In the genomic region with DNA sequence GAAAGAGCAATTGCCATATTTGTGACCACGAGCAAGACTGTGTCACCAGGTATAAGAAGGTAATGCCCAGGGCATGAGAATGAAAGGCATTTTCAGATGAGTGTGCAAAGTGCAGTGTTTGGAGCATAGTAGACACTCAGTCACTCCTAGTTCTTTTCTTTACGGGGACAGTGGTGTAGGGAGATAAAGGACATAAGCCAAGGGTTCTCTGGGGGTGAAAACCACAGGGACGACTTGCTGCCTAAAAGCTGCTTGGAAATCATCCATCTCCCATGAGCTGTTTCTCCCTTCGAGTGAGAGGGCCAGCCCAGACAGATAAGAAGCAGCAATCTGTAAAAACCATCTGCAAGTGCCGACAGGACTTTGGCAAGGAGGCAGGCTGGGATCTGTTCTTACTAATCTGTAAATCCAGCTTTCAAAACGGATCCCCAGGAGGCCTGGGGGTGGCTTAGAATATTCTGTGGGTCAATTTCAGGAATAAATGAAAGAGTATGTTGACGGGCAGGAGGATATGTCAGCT, we compare ENCODE assay signal across 1 cellular context.
TF ChIP-seq lines count a peak whose summit lies in the region.

No MANE protein-coding gene starts in this region.

TF ChIP-seq in K562, 482 proteins besides CTCF, POLR2A, EP300 and RAD21 (continued from another document and continues in another):
- TF ChIP-seq, protein P1, sequence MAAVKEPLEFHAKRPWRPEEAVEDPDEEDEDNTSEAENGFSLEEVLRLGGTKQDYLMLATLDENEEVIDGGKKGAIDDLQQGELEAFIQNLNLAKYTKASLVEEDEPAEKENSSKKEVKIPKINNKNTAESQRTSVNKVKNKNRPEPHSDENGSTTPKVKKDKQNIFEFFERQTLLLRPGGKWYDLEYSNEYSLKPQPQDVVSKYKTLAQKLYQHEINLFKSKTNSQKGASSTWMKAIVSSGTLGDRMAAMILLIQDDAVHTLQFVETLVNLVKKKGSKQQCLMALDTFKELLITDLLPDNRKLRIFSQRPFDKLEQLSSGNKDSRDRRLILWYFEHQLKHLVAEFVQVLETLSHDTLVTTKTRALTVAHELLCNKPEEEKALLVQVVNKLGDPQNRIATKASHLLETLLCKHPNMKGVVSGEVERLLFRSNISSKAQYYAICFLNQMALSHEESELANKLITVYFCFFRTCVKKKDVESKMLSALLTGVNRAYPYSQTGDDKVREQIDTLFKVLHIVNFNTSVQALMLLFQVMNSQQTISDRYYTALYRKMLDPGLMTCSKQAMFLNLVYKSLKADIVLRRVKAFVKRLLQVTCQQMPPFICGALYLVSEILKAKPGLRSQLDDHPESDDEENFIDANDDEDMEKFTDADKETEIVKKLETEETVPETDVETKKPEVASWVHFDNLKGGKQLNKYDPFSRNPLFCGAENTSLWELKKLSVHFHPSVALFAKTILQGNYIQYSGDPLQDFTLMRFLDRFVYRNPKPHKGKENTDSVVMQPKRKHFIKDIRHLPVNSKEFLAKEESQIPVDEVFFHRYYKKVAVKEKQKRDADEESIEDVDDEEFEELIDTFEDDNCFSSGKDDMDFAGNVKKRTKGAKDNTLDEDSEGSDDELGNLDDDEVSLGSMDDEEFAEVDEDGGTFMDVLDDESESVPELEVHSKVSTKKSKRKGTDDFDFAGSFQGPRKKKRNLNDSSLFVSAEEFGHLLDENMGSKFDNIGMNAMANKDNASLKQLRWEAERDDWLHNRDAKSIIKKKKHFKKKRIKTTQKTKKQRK (IDR thresholded peaks at IDR 0.05; ENCODE audit: borderline replicate concordance, low read depth, low read length): no peak
- TF ChIP-seq, protein P2, sequence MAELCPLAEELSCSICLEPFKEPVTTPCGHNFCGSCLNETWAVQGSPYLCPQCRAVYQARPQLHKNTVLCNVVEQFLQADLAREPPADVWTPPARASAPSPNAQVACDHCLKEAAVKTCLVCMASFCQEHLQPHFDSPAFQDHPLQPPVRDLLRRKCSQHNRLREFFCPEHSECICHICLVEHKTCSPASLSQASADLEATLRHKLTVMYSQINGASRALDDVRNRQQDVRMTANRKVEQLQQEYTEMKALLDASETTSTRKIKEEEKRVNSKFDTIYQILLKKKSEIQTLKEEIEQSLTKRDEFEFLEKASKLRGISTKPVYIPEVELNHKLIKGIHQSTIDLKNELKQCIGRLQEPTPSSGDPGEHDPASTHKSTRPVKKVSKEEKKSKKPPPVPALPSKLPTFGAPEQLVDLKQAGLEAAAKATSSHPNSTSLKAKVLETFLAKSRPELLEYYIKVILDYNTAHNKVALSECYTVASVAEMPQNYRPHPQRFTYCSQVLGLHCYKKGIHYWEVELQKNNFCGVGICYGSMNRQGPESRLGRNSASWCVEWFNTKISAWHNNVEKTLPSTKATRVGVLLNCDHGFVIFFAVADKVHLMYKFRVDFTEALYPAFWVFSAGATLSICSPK (IDR thresholded peaks at IDR 0.05; ENCODE audit: borderline replicate concordance): no peak
- TF ChIP-seq NCOR1 (IDR thresholded peaks at IDR 0.05): peak; percentile 100
- TF ChIP-seq SOX6 (IDR thresholded peaks at IDR 0.05): peak; percentile 98
- no peak for TF ChIP-seq SLC30A9 (CRISPR knock-in tag; IDR thresholded peaks at IDR 0.05)
- TF ChIP-seq, protein P3, sequence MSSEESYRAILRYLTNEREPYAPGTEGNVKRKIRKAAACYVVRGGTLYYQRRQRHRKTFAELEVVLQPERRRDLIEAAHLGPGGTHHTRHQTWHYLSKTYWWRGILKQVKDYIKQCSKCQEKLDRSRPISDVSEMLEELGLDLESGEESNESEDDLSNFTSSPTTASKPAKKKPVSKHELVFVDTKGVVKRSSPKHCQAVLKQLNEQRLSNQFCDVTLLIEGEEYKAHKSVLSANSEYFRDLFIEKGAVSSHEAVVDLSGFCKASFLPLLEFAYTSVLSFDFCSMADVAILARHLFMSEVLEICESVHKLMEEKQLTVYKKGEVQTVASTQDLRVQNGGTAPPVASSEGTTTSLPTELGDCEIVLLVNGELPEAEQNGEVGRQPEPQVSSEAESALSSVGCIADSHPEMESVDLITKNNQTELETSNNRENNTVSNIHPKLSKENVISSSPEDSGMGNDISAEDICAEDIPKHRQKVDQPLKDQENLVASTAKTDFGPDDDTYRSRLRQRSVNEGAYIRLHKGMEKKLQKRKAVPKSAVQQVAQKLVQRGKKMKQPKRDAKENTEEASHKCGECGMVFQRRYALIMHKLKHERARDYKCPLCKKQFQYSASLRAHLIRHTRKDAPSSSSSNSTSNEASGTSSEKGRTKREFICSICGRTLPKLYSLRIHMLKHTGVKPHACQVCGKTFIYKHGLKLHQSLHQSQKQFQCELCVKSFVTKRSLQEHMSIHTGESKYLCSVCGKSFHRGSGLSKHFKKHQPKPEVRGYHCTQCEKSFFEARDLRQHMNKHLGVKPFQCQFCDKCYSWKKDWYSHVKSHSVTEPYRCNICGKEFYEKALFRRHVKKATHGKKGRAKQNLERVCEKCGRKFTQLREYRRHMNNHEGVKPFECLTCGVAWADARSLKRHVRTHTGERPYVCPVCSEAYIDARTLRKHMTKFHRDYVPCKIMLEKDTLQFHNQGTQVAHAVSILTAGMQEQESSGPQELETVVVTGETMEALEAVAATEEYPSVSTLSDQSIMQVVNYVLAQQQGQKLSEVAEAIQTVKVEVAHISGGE (CRISPR knock-in tag; IDR thresholded peaks at IDR 0.05): peak in 1 of 3 experiments; percentile 86; a peak in 2 of 6 replicates
- TF ChIP-seq RBM25 (IDR thresholded peaks at IDR 0.05; ENCODE audit: low read depth, low read length, severe bottlenecking): no peak
- TF ChIP-seq, protein P4, sequence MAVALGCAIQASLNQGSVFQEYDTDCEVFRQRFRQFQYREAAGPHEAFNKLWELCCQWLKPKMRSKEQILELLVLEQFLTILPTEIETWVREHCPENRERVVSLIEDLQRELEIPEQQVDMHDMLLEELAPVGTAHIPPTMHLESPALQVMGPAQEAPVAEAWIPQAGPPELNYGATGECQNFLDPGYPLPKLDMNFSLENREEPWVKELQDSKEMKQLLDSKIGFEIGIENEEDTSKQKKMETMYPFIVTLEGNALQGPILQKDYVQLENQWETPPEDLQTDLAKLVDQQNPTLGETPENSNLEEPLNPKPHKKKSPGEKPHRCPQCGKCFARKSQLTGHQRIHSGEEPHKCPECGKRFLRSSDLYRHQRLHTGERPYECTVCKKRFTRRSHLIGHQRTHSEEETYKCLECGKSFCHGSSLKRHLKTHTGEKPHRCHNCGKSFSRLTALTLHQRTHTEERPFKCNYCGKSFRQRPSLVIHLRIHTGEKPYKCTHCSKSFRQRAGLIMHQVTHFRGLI (CRISPR knock-in tag; IDR thresholded peaks at IDR 0.05): peak; percentile 67; the same call in 1 of the 2 replicates
- peak; percentile 51; the same call in 1 of the 2 replicates for TF ChIP-seq RAD51 (IDR thresholded peaks at IDR 0.05; ENCODE audit: borderline replicate concordance, low read depth)
- TF ChIP-seq, protein P5, sequence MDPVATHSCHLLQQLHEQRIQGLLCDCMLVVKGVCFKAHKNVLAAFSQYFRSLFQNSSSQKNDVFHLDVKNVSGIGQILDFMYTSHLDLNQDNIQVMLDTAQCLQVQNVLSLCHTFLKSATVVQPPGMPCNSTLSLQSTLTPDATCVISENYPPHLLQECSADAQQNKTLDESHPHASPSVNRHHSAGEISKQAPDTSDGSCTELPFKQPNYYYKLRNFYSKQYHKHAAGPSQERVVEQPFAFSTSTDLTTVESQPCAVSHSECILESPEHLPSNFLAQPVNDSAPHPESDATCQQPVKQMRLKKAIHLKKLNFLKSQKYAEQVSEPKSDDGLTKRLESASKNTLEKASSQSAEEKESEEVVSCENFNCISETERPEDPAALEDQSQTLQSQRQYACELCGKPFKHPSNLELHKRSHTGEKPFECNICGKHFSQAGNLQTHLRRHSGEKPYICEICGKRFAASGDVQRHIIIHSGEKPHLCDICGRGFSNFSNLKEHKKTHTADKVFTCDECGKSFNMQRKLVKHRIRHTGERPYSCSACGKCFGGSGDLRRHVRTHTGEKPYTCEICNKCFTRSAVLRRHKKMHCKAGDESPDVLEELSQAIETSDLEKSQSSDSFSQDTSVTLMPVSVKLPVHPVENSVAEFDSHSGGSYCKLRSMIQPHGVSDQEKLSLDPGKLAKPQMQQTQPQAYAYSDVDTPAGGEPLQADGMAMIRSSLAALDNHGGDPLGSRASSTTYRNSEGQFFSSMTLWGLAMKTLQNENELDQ (CRISPR knock-in tag; IDR thresholded peaks at IDR 0.05; ENCODE audit: borderline replicate concordance): no peak
- TF ChIP-seq, protein P6, sequence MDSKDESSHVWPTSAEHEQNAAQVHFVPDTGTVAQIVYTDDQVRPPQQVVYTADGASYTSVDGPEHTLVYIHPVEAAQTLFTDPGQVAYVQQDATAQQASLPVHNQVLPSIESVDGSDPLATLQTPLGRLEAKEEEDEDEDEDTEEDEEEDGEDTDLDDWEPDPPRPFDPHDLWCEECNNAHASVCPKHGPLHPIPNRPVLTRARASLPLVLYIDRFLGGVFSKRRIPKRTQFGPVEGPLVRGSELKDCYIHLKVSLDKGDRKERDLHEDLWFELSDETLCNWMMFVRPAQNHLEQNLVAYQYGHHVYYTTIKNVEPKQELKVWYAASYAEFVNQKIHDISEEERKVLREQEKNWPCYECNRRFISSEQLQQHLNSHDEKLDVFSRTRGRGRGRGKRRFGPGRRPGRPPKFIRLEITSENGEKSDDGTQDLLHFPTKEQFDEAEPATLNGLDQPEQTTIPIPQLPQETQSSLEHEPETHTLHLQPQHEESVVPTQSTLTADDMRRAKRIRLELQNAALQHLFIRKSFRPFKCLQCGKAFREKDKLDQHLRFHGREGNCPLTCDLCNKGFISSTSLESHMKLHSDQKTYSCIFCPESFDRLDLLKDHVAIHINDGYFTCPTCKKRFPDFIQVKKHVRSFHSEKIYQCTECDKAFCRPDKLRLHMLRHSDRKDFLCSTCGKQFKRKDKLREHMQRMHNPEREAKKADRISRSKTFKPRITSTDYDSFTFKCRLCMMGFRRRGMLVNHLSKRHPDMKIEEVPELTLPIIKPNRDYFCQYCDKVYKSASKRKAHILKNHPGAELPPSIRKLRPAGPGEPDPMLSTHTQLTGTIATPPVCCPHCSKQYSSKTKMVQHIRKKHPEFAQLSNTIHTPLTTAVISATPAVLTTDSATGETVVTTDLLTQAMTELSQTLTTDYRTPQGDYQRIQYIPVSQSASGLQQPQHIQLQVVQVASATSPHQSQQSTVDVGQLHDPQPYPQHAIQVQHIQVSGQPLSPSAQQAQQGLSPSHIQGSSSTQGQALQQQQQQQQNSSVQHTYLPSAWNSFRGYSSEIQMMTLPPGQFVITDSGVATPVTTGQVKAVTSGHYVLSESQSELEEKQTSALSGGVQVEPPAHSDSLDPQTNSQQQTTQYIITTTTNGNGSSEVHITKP (IDR thresholded peaks at IDR 0.05; ENCODE audit: partially characterized antibody): peak; percentile 85
- TF ChIP-seq SRSF1 (IDR thresholded peaks at IDR 0.05; ENCODE audit: low read depth, low read length): no peak
- TF ChIP-seq MECOM (CRISPR knock-in tag; IDR thresholded peaks at IDR 0.05): peak; percentile 96
- TF ChIP-seq, protein P7, sequence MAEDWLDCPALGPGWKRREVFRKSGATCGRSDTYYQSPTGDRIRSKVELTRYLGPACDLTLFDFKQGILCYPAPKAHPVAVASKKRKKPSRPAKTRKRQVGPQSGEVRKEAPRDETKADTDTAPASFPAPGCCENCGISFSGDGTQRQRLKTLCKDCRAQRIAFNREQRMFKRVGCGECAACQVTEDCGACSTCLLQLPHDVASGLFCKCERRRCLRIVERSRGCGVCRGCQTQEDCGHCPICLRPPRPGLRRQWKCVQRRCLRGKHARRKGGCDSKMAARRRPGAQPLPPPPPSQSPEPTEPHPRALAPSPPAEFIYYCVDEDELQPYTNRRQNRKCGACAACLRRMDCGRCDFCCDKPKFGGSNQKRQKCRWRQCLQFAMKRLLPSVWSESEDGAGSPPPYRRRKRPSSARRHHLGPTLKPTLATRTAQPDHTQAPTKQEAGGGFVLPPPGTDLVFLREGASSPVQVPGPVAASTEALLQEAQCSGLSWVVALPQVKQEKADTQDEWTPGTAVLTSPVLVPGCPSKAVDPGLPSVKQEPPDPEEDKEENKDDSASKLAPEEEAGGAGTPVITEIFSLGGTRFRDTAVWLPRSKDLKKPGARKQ (CRISPR knock-in tag; IDR thresholded peaks at IDR 0.05): no peak
- TF ChIP-seq ZNF41 (CRISPR knock-in tag; conservative IDR thresholded peaks at IDR 0.05): 0 out of 2 replicates have a peak, but pooled peaks have one; percentile 64
- TF ChIP-seq ZBED1 (IDR thresholded peaks at IDR 0.05): peak; percentile 98
- peak; percentile 55; the same call in 1 of the 2 replicates for TF ChIP-seq ZC3H11A (IDR thresholded peaks at IDR 0.05; ENCODE audit: low read depth, low read length)
- no peak for TF ChIP-seq DDX20 (tag; IDR thresholded peaks at IDR 0.05; ENCODE audit: low read depth)
- peak; percentile 97 for TF ChIP-seq MYNN (IDR thresholded peaks at IDR 0.05)
- no peak for TF ChIP-seq MYNN (CRISPR knock-in tag; IDR thresholded peaks at IDR 0.05)
- no peak for TF ChIP-seq TBP (optimal IDR thresholded peaks at IDR 0.05; ENCODE audit: low read depth, low read length)
- no peak for TF ChIP-seq TGIF2 (CRISPR knock-in tag; IDR thresholded peaks at IDR 0.05)
- TF ChIP-seq, protein P8, sequence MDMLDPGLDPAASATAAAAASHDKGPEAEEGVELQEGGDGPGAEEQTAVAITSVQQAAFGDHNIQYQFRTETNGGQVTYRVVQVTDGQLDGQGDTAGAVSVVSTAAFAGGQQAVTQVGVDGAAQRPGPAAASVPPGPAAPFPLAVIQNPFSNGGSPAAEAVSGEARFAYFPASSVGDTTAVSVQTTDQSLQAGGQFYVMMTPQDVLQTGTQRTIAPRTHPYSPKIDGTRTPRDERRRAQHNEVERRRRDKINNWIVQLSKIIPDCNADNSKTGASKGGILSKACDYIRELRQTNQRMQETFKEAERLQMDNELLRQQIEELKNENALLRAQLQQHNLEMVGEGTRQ (CRISPR knock-in tag; IDR thresholded peaks at IDR 0.05): no peak
- TF ChIP-seq HDAC1 (IDR thresholded peaks at IDR 0.05): no peak; a peak in 3 of 4 replicates
- peak; percentile 94 for TF ChIP-seq SMAD3 (CRISPR knock-in tag; conservative IDR thresholded peaks at IDR 0.05)
- peak; percentile 93 for TF ChIP-seq ATF7 (IDR thresholded peaks at IDR 0.05)
- no peak for TF ChIP-seq FOXJ3 (CRISPR knock-in tag; IDR thresholded peaks at IDR 0.05)
- TF ChIP-seq ZNF76 (CRISPR knock-in tag; IDR thresholded peaks at IDR 0.05; ENCODE audit: borderline replicate concordance): peak; percentile 51; the same call in 1 of the 2 replicates
- TF ChIP-seq SAFB2 (IDR thresholded peaks at IDR 0.05; ENCODE audit: borderline replicate concordance, low read depth, low read length, severe bottlenecking): no peak
- TF ChIP-seq, protein P9, sequence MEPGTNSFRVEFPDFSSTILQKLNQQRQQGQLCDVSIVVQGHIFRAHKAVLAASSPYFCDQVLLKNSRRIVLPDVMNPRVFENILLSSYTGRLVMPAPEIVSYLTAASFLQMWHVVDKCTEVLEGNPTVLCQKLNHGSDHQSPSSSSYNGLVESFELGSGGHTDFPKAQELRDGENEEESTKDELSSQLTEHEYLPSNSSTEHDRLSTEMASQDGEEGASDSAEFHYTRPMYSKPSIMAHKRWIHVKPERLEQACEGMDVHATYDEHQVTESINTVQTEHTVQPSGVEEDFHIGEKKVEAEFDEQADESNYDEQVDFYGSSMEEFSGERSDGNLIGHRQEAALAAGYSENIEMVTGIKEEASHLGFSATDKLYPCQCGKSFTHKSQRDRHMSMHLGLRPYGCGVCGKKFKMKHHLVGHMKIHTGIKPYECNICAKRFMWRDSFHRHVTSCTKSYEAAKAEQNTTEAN (CRISPR knock-in tag; IDR thresholded peaks at IDR 0.05): 0 out of 2 replicates have a peak, but pooled peaks have one; percentile 85
- TF ChIP-seq KAT7 (CRISPR knock-in tag; IDR thresholded peaks at IDR 0.05; ENCODE audit: borderline replicate concordance): peak; percentile 58; the same call in 1 of the 2 replicates
- TF ChIP-seq ZNF589 (CRISPR knock-in tag; IDR thresholded peaks at IDR 0.05; ENCODE audit: low read depth): peak; percentile 98
- TF ChIP-seq CBFA2T2 (conservative IDR thresholded peaks at IDR 0.05): peak; percentile 100
- TF ChIP-seq ETV5 (CRISPR knock-in tag; IDR thresholded peaks at IDR 0.05; ENCODE audit: low read depth): peak; percentile 68; the same call in 1 of the 2 replicates
- TF ChIP-seq ASH1L (IDR thresholded peaks at IDR 0.05; ENCODE audit: borderline replicate concordance, low read depth, partially characterized antibody): no peak
- TF ChIP-seq NRF1 (conservative IDR thresholded peaks at IDR 0.05 in 1 of 2, IDR thresholded peaks at IDR 0.05 in 1 of 2): peak in 1 of 2 experiments; percentile 21; a peak in 2 of 4 replicates
